ENCODE assay signal across 1 cellular context in the genomic region with DNA sequence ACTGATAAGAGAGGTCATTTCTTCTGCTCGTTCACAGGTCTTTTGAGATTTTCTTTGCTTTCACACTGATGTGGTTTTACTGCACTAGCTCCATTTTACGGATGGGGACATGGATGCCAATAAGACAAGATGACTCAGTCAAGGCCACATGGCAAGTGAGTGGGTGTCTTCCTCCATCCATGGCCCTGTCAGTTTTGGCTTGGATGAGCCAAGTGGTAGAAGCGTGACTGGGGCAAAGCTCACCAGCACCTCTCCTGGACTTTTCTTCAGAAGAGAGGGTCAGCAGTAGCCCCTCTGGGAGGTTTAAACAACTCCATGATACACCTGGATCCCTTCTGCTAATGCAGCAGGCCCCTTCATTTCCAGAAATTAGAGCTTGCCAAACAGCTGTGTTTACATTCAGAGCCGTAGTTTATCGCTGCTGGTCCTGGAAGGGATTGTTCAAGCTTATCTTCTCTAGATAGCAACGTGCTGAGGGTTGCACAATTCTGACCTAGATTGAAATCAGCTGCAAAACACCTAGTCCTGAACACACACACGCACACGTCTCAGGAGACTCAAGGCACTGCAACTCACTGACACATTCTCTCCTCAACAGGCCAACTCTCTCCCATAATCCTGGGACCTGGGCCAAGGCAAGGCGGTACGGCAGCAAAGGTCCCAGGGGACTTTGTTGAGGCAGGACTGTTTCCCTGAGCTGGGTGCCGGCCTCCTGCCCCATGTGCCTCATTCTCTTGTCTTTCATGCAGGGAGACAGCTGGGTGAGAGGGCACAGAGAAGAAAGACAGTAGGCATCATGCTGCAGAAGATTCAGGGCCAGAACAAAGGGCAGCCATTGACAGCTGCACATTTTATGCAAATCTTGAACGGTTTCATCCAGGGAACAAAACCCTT.
TF ChIP-seq lines count a peak whose summit lies in the region.

No MANE protein-coding gene starts in this region.

TF ChIP-seq in K562, 482 proteins besides CTCF, POLR2A, EP300 and RAD21 (continued from another document and continues in another):
- TF ChIP-seq, protein P1, sequence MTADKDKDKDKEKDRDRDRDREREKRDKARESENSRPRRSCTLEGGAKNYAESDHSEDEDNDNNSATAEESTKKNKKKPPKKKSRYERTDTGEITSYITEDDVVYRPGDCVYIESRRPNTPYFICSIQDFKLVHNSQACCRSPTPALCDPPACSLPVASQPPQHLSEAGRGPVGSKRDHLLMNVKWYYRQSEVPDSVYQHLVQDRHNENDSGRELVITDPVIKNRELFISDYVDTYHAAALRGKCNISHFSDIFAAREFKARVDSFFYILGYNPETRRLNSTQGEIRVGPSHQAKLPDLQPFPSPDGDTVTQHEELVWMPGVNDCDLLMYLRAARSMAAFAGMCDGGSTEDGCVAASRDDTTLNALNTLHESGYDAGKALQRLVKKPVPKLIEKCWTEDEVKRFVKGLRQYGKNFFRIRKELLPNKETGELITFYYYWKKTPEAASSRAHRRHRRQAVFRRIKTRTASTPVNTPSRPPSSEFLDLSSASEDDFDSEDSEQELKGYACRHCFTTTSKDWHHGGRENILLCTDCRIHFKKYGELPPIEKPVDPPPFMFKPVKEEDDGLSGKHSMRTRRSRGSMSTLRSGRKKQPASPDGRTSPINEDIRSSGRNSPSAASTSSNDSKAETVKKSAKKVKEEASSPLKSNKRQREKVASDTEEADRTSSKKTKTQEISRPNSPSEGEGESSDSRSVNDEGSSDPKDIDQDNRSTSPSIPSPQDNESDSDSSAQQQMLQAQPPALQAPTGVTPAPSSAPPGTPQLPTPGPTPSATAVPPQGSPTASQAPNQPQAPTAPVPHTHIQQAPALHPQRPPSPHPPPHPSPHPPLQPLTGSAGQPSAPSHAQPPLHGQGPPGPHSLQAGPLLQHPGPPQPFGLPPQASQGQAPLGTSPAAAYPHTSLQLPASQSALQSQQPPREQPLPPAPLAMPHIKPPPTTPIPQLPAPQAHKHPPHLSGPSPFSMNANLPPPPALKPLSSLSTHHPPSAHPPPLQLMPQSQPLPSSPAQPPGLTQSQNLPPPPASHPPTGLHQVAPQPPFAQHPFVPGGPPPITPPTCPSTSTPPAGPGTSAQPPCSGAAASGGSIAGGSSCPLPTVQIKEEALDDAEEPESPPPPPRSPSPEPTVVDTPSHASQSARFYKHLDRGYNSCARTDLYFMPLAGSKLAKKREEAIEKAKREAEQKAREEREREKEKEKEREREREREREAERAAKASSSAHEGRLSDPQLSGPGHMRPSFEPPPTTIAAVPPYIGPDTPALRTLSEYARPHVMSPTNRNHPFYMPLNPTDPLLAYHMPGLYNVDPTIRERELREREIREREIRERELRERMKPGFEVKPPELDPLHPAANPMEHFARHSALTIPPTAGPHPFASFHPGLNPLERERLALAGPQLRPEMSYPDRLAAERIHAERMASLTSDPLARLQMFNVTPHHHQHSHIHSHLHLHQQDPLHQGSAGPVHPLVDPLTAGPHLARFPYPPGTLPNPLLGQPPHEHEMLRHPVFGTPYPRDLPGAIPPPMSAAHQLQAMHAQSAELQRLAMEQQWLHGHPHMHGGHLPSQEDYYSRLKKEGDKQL (CRISPR knock-in tag; IDR thresholded peaks at IDR 0.05; ENCODE audit: borderline replicate concordance) = no peak
- TF ChIP-seq ZNF551 (CRISPR knock-in tag; IDR thresholded peaks at IDR 0.05) (no peak), RNF2 (IDR thresholded peaks at IDR 0.05) (peak; percentile 74), EGR1 (conservative IDR thresholded peaks at IDR 0.05) (peak; percentile 77), ETV5 (CRISPR knock-in tag; IDR thresholded peaks at IDR 0.05; ENCODE audit: low read depth) (no peak), SMC3 (conservative IDR thresholded peaks at IDR 0.05; ENCODE audit: insufficient read depth, low read depth, low read length) (no peak), FOS (IDR thresholded peaks at IDR 0.05; ENCODE audit: extremely low read depth, insufficient read length) (no peak), KLF6 (CRISPR knock-in tag; IDR thresholded peaks at IDR 0.05; ENCODE audit: borderline replicate concordance) (peak; percentile 27; the same call in 1 of the 2 replicates), ZNF696 (CRISPR knock-in tag; conservative IDR thresholded peaks at IDR 0.05) (no peak), ZNF444 (CRISPR knock-in tag; IDR thresholded peaks at IDR 0.05) (no peak), NFRKB (IDR thresholded peaks at IDR 0.05; ENCODE audit: low read depth) (no peak), YBX1 (IDR thresholded peaks at IDR 0.05) (no peak), CBFA2T2 (conservative IDR thresholded peaks at IDR 0.05) (peak; percentile 89), NELFE (IDR thresholded peaks at IDR 0.05; ENCODE audit: insufficient read depth, insufficient read length) (no peak), MED1 (CRISPR knock-in tag; IDR thresholded peaks at IDR 0.05; ENCODE audit: borderline replicate concordance) (no peak), ZNF431 (CRISPR knock-in tag; IDR thresholded peaks at IDR 0.05) (no peak), LARP7 (IDR thresholded peaks at IDR 0.05) (no peak), GTF2E2 (tag; IDR thresholded peaks at IDR 0.05) (no peak), NR2F6 (CRISPR knock-in tag; IDR thresholded peaks at IDR 0.05) (no peak), ETV6 (IDR thresholded peaks at IDR 0.05; ENCODE audit: borderline replicate concordance in 1 of 2, low read depth in 2 of 2, low read length in 1 of 2) (no peak; a peak in 1 of 4 replicates), ETV6 (CRISPR knock-in tag; IDR thresholded peaks at IDR 0.05; ENCODE audit: borderline replicate concordance) (no peak), SMAD3 (CRISPR knock-in tag; conservative IDR thresholded peaks at IDR 0.05) (0 out of 2 replicates have a peak, but pooled peaks have one; percentile 20), SMARCA4 (IDR thresholded peaks at IDR 0.05) (peak; percentile 76; the same call in 1 of the 2 replicates), HMG20B (CRISPR knock-in tag; IDR thresholded peaks at IDR 0.05) (no peak), SMAD4 (CRISPR knock-in tag; conservative IDR thresholded peaks at IDR 0.05) (no peak; the same call in 1 of the 2 replicates), PCBP1 (IDR thresholded peaks at IDR 0.05; ENCODE audit: low read depth, low read length, poor library complexity, severe bottlenecking) (no peak), SLC30A9 (CRISPR knock-in tag; IDR thresholded peaks at IDR 0.05) (no peak)
- TF ChIP-seq, protein P2, sequence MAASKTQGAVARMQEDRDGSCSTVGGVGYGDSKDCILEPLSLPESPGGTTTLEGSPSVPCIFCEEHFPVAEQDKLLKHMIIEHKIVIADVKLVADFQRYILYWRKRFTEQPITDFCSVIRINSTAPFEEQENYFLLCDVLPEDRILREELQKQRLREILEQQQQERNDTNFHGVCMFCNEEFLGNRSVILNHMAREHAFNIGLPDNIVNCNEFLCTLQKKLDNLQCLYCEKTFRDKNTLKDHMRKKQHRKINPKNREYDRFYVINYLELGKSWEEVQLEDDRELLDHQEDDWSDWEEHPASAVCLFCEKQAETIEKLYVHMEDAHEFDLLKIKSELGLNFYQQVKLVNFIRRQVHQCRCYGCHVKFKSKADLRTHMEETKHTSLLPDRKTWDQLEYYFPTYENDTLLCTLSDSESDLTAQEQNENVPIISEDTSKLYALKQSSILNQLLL (CRISPR knock-in tag; IDR thresholded peaks at IDR 0.05; ENCODE audit: borderline replicate concordance) = no peak
- TF ChIP-seq, protein P3, sequence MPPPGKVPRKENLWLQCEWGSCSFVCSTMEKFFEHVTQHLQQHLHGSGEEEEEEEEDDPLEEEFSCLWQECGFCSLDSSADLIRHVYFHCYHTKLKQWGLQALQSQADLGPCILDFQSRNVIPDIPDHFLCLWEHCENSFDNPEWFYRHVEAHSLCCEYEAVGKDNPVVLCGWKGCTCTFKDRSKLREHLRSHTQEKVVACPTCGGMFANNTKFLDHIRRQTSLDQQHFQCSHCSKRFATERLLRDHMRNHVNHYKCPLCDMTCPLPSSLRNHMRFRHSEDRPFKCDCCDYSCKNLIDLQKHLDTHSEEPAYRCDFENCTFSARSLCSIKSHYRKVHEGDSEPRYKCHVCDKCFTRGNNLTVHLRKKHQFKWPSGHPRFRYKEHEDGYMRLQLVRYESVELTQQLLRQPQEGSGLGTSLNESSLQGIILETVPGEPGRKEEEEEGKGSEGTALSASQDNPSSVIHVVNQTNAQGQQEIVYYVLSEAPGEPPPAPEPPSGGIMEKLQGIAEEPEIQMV (tag; conservative IDR thresholded peaks at IDR 0.05; ENCODE audit: low read depth) = no peak
- TF ChIP-seq, protein P4, sequence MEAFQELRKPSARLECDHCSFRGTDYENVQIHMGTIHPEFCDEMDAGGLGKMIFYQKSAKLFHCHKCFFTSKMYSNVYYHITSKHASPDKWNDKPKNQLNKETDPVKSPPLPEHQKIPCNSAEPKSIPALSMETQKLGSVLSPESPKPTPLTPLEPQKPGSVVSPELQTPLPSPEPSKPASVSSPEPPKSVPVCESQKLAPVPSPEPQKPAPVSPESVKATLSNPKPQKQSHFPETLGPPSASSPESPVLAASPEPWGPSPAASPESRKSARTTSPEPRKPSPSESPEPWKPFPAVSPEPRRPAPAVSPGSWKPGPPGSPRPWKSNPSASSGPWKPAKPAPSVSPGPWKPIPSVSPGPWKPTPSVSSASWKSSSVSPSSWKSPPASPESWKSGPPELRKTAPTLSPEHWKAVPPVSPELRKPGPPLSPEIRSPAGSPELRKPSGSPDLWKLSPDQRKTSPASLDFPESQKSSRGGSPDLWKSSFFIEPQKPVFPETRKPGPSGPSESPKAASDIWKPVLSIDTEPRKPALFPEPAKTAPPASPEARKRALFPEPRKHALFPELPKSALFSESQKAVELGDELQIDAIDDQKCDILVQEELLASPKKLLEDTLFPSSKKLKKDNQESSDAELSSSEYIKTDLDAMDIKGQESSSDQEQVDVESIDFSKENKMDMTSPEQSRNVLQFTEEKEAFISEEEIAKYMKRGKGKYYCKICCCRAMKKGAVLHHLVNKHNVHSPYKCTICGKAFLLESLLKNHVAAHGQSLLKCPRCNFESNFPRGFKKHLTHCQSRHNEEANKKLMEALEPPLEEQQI (IDR thresholded peaks at IDR 0.05) = no peak
- TF ChIP-seq, protein P5, sequence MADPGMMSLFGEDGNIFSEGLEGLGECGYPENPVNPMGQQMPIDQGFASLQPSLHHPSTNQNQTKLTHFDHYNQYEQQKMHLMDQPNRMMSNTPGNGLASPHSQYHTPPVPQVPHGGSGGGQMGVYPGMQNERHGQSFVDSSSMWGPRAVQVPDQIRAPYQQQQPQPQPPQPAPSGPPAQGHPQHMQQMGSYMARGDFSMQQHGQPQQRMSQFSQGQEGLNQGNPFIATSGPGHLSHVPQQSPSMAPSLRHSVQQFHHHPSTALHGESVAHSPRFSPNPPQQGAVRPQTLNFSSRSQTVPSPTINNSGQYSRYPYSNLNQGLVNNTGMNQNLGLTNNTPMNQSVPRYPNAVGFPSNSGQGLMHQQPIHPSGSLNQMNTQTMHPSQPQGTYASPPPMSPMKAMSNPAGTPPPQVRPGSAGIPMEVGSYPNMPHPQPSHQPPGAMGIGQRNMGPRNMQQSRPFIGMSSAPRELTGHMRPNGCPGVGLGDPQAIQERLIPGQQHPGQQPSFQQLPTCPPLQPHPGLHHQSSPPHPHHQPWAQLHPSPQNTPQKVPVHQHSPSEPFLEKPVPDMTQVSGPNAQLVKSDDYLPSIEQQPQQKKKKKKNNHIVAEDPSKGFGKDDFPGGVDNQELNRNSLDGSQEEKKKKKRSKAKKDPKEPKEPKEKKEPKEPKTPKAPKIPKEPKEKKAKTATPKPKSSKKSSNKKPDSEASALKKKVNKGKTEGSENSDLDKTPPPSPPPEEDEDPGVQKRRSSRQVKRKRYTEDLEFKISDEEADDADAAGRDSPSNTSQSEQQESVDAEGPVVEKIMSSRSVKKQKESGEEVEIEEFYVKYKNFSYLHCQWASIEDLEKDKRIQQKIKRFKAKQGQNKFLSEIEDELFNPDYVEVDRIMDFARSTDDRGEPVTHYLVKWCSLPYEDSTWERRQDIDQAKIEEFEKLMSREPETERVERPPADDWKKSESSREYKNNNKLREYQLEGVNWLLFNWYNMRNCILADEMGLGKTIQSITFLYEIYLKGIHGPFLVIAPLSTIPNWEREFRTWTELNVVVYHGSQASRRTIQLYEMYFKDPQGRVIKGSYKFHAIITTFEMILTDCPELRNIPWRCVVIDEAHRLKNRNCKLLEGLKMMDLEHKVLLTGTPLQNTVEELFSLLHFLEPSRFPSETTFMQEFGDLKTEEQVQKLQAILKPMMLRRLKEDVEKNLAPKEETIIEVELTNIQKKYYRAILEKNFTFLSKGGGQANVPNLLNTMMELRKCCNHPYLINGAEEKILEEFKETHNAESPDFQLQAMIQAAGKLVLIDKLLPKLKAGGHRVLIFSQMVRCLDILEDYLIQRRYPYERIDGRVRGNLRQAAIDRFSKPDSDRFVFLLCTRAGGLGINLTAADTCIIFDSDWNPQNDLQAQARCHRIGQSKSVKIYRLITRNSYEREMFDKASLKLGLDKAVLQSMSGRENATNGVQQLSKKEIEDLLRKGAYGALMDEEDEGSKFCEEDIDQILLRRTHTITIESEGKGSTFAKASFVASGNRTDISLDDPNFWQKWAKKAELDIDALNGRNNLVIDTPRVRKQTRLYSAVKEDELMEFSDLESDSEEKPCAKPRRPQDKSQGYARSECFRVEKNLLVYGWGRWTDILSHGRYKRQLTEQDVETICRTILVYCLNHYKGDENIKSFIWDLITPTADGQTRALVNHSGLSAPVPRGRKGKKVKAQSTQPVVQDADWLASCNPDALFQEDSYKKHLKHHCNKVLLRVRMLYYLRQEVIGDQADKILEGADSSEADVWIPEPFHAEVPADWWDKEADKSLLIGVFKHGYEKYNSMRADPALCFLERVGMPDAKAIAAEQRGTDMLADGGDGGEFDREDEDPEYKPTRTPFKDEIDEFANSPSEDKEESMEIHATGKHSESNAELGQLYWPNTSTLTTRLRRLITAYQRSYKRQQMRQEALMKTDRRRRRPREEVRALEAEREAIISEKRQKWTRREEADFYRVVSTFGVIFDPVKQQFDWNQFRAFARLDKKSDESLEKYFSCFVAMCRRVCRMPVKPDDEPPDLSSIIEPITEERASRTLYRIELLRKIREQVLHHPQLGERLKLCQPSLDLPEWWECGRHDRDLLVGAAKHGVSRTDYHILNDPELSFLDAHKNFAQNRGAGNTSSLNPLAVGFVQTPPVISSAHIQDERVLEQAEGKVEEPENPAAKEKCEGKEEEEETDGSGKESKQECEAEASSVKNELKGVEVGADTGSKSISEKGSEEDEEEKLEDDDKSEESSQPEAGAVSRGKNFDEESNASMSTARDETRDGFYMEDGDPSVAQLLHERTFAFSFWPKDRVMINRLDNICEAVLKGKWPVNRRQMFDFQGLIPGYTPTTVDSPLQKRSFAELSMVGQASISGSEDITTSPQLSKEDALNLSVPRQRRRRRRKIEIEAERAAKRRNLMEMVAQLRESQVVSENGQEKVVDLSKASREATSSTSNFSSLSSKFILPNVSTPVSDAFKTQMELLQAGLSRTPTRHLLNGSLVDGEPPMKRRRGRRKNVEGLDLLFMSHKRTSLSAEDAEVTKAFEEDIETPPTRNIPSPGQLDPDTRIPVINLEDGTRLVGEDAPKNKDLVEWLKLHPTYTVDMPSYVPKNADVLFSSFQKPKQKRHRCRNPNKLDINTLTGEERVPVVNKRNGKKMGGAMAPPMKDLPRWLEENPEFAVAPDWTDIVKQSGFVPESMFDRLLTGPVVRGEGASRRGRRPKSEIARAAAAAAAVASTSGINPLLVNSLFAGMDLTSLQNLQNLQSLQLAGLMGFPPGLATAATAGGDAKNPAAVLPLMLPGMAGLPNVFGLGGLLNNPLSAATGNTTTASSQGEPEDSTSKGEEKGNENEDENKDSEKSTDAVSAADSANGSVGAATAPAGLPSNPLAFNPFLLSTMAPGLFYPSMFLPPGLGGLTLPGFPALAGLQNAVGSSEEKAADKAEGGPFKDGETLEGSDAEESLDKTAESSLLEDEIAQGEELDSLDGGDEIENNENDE (IDR thresholded peaks at IDR 0.05; ENCODE audit: low read depth, low read length) = no peak
